In genomic region chr6:130057495-130057894, GRCh38 we compare ENCODE assay signal across 27 cellular contexts. TPM values are rescaled to one million over a fixed set of nuclear protein-coding genes. Genes with fewer than 3 reads are reported as not detected.
DNase-seq lines count a peak whose midpoint lies in the region; ATAC-seq lines count a peak whose summit lies in the region.
"Had no signal": no experiment of that assay in that cellular context is flagged by ENCODE, and none has a peak within 500 bp of the region (broad histone marks: within the 10 kb centered on the region; RNA-seq: fewer than 3 reads in every experiment).

No MANE protein-coding gene starts in this region.

- peak overlapping the region; percentile 28 for H3K4me3 Mint-ChIP-seq in T-helper 2 cell treated with Interferon-gamma antibody and Interleukin-4, amounts not matched to agents 5 μg/mL and 100 μg/mL, for 36 hours
- H3K4me3 Mint-ChIP-seq in activated naive CD4-positive, alpha-beta T cell treated with anti-CD3 and anti-CD28 coated beads, Interleukin-2, amount 10 ng/mL, durations not matched to agents 7 days and 5 days, result no peak overlapping the region
- no peak overlapping the region for H3K4me3 Mint-ChIP-seq in activated naive CD4-positive, alpha-beta T cell treated with anti-CD3 and anti-CD28 coated beads for 36 hours
- no peak overlapping the region for H3K4me3 Mint-ChIP-seq in T-helper 17 cell
- no peak overlapping the region for H3K4me3 Mint-ChIP-seq in stimulated activated effector memory CD8-positive, alpha-beta T cell treated with anti-CD3 and anti-CD28 coated beads, Interleukin-12 subunit alpha, Interleukin-12 subunit beta, amount 100 ng/mL, for 72 hours
- H3K4me3 Mint-ChIP-seq: CD14-positive monocyte had no signal

- no peaks in the 10 kb centered on the region for H3K27me3 Mint-ChIP-seq in T-helper 2 cell treated with Interferon-gamma antibody and Interleukin-4, amounts not matched to agents 5 μg/mL and 100 μg/mL, for 36 hours (ENCODE audit: low read depth)
- H3K27me3 Mint-ChIP-seq in activated naive CD4-positive, alpha-beta T cell treated with anti-CD3 and anti-CD28 coated beads, Interleukin-2, amount 10 ng/mL, durations not matched to agents 7 days and 5 days, result no peaks in the 10 kb centered on the region
- no peaks in the 10 kb centered on the region for H3K27me3 Mint-ChIP-seq in activated naive CD4-positive, alpha-beta T cell treated with anti-CD3 and anti-CD28 coated beads for 36 hours (ENCODE audit: low read depth)
- H3K27me3 Mint-ChIP-seq in T-helper 17 cell, result no peaks in the 10 kb centered on the region

- no peak for DNase-seq in T-helper 2 cell treated with Interferon-gamma antibody and Interleukin-4, amounts not matched to agents 5 μg/mL and 100 μg/mL, for 36 hours (ENCODE audit: low spot score)
- DNase-seq in T-helper 2 cell, result no peak
- no peak for DNase-seq in activated naive CD4-positive, alpha-beta T cell treated with anti-CD3 and anti-CD28 coated beads, Interleukin-2, amount 10 ng/mL, durations not matched to agents 7 days and 5 days
- DNase-seq in activated naive CD4-positive, alpha-beta T cell treated with anti-CD3 and anti-CD28 coated beads for 36 hours, result no peak
- DNase-seq in T-helper 17 cell, result no peak
- no peak for DNase-seq in stimulated activated effector memory CD8-positive, alpha-beta T cell treated with anti-CD3 and anti-CD28 coated beads, Interleukin-12 subunit alpha, Interleukin-12 subunit beta, amount 100 ng/mL, for 72 hours (ENCODE audit: low spot score in 2 of 2)
- no peak for DNase-seq in cerebellum (ENCODE audit: low spot score)
- DNase-seq: 8988T; ACHN; BE2C; Calu3; DMS79 treated with DMSO at 0.1 percent for 48 hours; GF-D8; HCEC 1CT; IMR-90; KG1; MG63; NCI-H1105 treated with DMSO at 0.1 percent for 48 hours; NCI-H146; NCI-H2029; NCI-H446; NCI-H524 treated with DMSO at 0.1 percent for 48 hours; NCI-H82; NK-92 treated with Interleukin-12 subunit alpha and Interleukin-12 subunit beta, amount 100 ng/mL, for 24 hours; SHP77 had no signal

- no peaks in the 10 kb centered on the region for H3K9me3 Mint-ChIP-seq in T-helper 2 cell treated with Interferon-gamma antibody and Interleukin-4, amounts not matched to agents 5 μg/mL and 100 μg/mL, for 36 hours
- no peaks in the 10 kb centered on the region for H3K9me3 Mint-ChIP-seq in activated naive CD4-positive, alpha-beta T cell treated with anti-CD3 and anti-CD28 coated beads, Interleukin-2, amount 10 ng/mL, durations not matched to agents 7 days and 5 days
- H3K9me3 Mint-ChIP-seq in activated naive CD4-positive, alpha-beta T cell treated with anti-CD3 and anti-CD28 coated beads for 36 hours, result no peaks in the 10 kb centered on the region
- H3K9me3 Mint-ChIP-seq in stimulated activated effector memory CD8-positive, alpha-beta T cell treated with anti-CD3 and anti-CD28 coated beads, Interleukin-12 subunit alpha, Interleukin-12 subunit beta, amount 100 ng/mL, for 72 hours, result no peaks in the 10 kb centered on the region

- no peak overlapping the region for H3K27ac Mint-ChIP-seq in T-helper 2 cell treated with Interferon-gamma antibody and Interleukin-4, amounts not matched to agents 5 μg/mL and 100 μg/mL, for 36 hours
- H3K27ac Mint-ChIP-seq in activated naive CD4-positive, alpha-beta T cell treated with anti-CD3 and anti-CD28 coated beads, Interleukin-2, amount 10 ng/mL, durations not matched to agents 7 days and 5 days, result peak overlapping the region; percentile 82
- H3K27ac Mint-ChIP-seq in activated naive CD4-positive, alpha-beta T cell treated with anti-CD3 and anti-CD28 coated beads for 36 hours, result no peak overlapping the region
- peak overlapping the region; percentile 75 for H3K27ac Mint-ChIP-seq in T-helper 17 cell
- H3K27ac Mint-ChIP-seq in stimulated activated effector memory CD8-positive, alpha-beta T cell treated with anti-CD3 and anti-CD28 coated beads, Interleukin-12 subunit alpha, Interleukin-12 subunit beta, amount 100 ng/mL, for 72 hours, result peak overlapping the region; percentile 74

- intact Hi-C loops in activated naive CD4-positive, alpha-beta T cell treated with anti-CD3 and anti-CD28 coated beads for 36 hours (cut with micrococcal nuclease), result no loop called here

- H3K9me3 ChIP-seq in T-helper 17 cell (ENCODE audit: control insufficient read depth, low read length, poor library complexity, severe bottlenecking), result no peaks in the 10 kb centered on the region
- H3K9me3 ChIP-seq: BE2C, MG63 had no signal

- no peak for ATAC-seq in T-helper 17 cell
- no peak for ATAC-seq in stimulated activated effector memory CD8-positive, alpha-beta T cell treated with anti-CD3 and anti-CD28 coated beads, Interleukin-12 subunit alpha, Interleukin-12 subunit beta, amount 100 ng/mL, for 72 hours
- no peak for ATAC-seq in HG02610 (IDR thresholded peaks at IDR 0.05; ENCODE audit: unreplicated experiment)

- peaks cover 37% of the 10 kb centered on the region for H3K36me3 Mint-ChIP-seq in T-helper 2 cell treated with Interferon-gamma antibody and Interleukin-4, amounts not matched to agents 5 μg/mL and 100 μg/mL, for 36 hours (ENCODE audit: low read depth)
- H3K36me3 Mint-ChIP-seq in activated naive CD4-positive, alpha-beta T cell treated with anti-CD3 and anti-CD28 coated beads, Interleukin-2, amount 10 ng/mL, durations not matched to agents 7 days and 5 days, result peaks cover 58% of the 10 kb centered on the region
- peaks cover 43% of the 10 kb centered on the region for H3K36me3 Mint-ChIP-seq in activated naive CD4-positive, alpha-beta T cell treated with anti-CD3 and anti-CD28 coated beads for 36 hours (ENCODE audit: low read depth)
- H3K36me3 Mint-ChIP-seq in T-helper 17 cell (ENCODE audit: low read depth), result peaks cover 34% of the 10 kb centered on the region
- peaks cover 82% of the 10 kb centered on the region for H3K36me3 Mint-ChIP-seq in stimulated activated effector memory CD8-positive, alpha-beta T cell treated with anti-CD3 and anti-CD28 coated beads, Interleukin-12 subunit alpha, Interleukin-12 subunit beta, amount 100 ng/mL, for 72 hours

- H3K4me1 Mint-ChIP-seq in T-helper 2 cell treated with Interferon-gamma antibody and Interleukin-4, amounts not matched to agents 5 μg/mL and 100 μg/mL, for 36 hours (ENCODE audit: low read depth), result peaks cover 24% of the 10 kb centered on the region
- H3K4me1 Mint-ChIP-seq in activated naive CD4-positive, alpha-beta T cell treated with anti-CD3 and anti-CD28 coated beads, Interleukin-2, amount 10 ng/mL, durations not matched to agents 7 days and 5 days, result peaks cover 35% of the 10 kb centered on the region
- H3K4me1 Mint-ChIP-seq in activated naive CD4-positive, alpha-beta T cell treated with anti-CD3 and anti-CD28 coated beads for 36 hours (ENCODE audit: low read depth), result peaks cover 11% of the 10 kb centered on the region
- H3K4me1 Mint-ChIP-seq in T-helper 17 cell, result peaks cover 37% of the 10 kb centered on the region
- peaks cover 22% of the 10 kb centered on the region for H3K4me1 Mint-ChIP-seq in stimulated activated effector memory CD8-positive, alpha-beta T cell treated with anti-CD3 and anti-CD28 coated beads, Interleukin-12 subunit alpha, Interleukin-12 subunit beta, amount 100 ng/mL, for 72 hours

- CTCF ChIA-PET in activated naive CD4-positive, alpha-beta T cell treated with anti-CD3 and anti-CD28 coated beads, Interleukin-2, amount 10 ng/mL, durations not matched to agents 7 days and 5 days (lab: Charles Lee), result interaction anchor here (0.7 kb wide), 1 partner anchor 31 kb away, joined by 3 read pairs; no protein-coding TSS in a partner anchor
- CTCF ChIA-PET in activated naive CD4-positive, alpha-beta T cell treated with anti-CD3 and anti-CD28 coated beads for 36 hours (lab: Charles Lee), result no interaction called here

RNA-seq across cellular contexts. Expression of gene L3MBTL3, which starts 39.1 kb away (rescaled TPM):
- 1 to 10 TPM; 3.1 to 5.0 TPM for total RNA-seq in activated naive CD4-positive, alpha-beta T cell treated with anti-CD3 and anti-CD28 coated beads for 36 hours
- total RNA-seq in T-helper 17 cell, result 10 to 100 TPM; 36.6 to 45.2 TPM
- 14.5 TPM for total RNA-seq in cerebellum

Comparison
In these comparisons a context has a peak if more than half of its experiments do, and no peak if none do; other contexts are left out.
1. H3K27ac Mint-ChIP-seq: peak in activated naive CD4-positive, alpha-beta T cell treated with anti-CD3 and anti-CD28 coated beads, Interleukin-2, amount 10 ng/mL, durations not matched to agents 7 days and 5 days (single experiment), T-helper 17 cell (single experiment) and stimulated activated effector memory CD8-positive, alpha-beta T cell treated with anti-CD3 and anti-CD28 coated beads, Interleukin-12 subunit alpha, Interleukin-12 subunit beta, amount 100 ng/mL, for 72 hours (single experiment); none in T-helper 2 cell treated with Interferon-gamma antibody and Interleukin-4, amounts not matched to agents 5 μg/mL and 100 μg/mL, for 36 hours (single experiment) and activated naive CD4-positive, alpha-beta T cell treated with anti-CD3 and anti-CD28 coated beads for 36 hours (single experiment).